Comparison of ENCODE assay signal across 9 cellular contexts in the genomic region with DNA sequence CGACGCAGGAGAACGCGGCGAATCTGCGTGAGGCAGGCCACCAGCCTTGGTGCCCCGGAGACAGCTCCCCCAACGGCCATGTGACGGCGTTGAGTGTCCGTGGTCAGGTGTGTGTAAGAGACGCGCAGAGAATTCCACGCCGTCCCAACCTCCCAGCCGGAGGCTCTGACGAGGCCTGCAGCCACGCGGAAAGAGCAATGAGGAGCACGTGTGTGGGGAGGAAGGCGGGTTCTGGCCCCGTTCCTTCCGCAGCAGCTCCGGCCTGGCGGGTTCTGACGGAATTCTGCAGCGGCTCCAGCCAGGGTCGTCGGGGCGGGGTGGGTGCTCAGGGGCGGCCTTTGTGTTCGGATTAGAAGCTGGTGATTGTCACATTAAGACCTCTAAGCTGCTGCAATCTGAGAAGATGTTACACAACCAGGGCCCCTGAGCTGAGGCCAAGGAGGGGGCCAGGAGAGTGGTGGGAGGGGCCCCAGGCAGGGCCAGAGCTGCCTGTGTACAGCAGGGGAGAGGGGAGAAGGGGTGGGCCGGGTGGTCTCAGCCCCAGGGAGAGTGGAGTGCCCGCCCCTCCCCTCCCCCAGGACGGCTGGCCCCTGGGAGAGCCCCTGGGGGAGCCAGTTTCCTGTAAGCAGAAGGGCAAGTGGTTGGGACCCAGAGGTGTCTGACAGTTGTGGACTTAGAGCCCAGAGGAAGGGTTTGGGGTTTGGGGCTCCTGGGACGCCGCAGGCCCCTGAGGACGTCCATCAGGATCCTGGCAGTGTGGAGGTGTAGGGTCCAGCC. TPM values are rescaled to one million over a fixed set of nuclear protein-coding genes. Genes with fewer than 3 reads are reported as not detected.
DNase-seq lines count a peak whose midpoint lies in the region; ATAC-seq and TF ChIP-seq lines count a peak whose summit lies in the region.
"Had no signal": no experiment of that assay in that cellular context is flagged by ENCODE, and none has a peak within 500 bp of the region (broad histone marks: within the 10 kb centered on the region; RNA-seq: fewer than 3 reads in every experiment).

No MANE protein-coding gene starts in this region.

- no peak overlapping the region for H3K9ac ChIP-seq in DND-41 (ENCODE audit: low read depth, low read length)

- DNase-seq in DND-41 (peak; percentile 2), NCI-H82 treated with DMSO at 0.1 percent for 48 hours (lab: John Stamatoyannopoulos, UW; ENCODE audit: unreplicated experiment) (peak; percentile 85), non-pigmented ciliary epithelial cell (ENCODE audit: low read depth) (peak; percentile 6), NCI-H524 treated with DMSO at 0.1 percent for 48 hours (lab: John Stamatoyannopoulos, UW) (no peak), KBM-7 (no peak), cerebellar nuclear complex (lab: John Stamatoyannopoulos, UW) (no peak)

- H2AFZ ChIP-seq in DND-41 (ENCODE audit: low read depth, low read length) = no peak overlapping the region

- H3K4me2 ChIP-seq in DND-41 (ENCODE audit: insufficient read depth, low read length) = no peak overlapping the region

- in situ Hi-C loops in KBM-7 (cut with MboI; ENCODE audit: low pct_unique_long_range_greater_than_20kb, low sequenced_read_pairs) = no loop called here

- no peaks in the 10 kb centered on the region; the same call in 1 of the 2 replicates for H3K36me3 ChIP-seq in DND-41 (ENCODE audit: insufficient read depth, low read length)

- ATAC-seq in DND-41 (ENCODE audit: insufficient read depth, low read depth) (no peak), esophagus mucosa (peak; percentile 3), GM19395 (IDR thresholded peaks at IDR 0.05; ENCODE audit: unreplicated experiment) (no peak)

- H3K4me1 ChIP-seq in DND-41 (ENCODE audit: insufficient read depth, low read length) = no peaks in the 10 kb centered on the region

- H4K20me1 ChIP-seq in DND-41 (ENCODE audit: insufficient read depth, low read length) = no peaks in the 10 kb centered on the region

- no peak overlapping the region for H3K4me3 ChIP-seq in DND-41 (ENCODE audit: low read depth in 1 of 2, low read length in 2 of 2)

- H3K27ac ChIP-seq in DND-41 (ENCODE audit: low read length) = no peak overlapping the region

- no peaks in the 10 kb centered on the region for H3K79me2 ChIP-seq in DND-41 (ENCODE audit: insufficient read depth, low read length)

- no peak for TF ChIP-seq CTCF in DND-41 (IDR thresholded peaks at IDR 0.05; ENCODE audit: borderline replicate concordance, extremely low read depth, low read length, poor library complexity, severe bottlenecking)

- H3K9me3 ChIP-seq in DND-41 (ENCODE audit: insufficient read depth, low read length, severe bottlenecking) = no peaks in the 10 kb centered on the region

- H3K27me3 ChIP-seq in DND-41 (ENCODE audit: insufficient read depth, low read length, poor library complexity) = no peaks in the 10 kb centered on the region

RNA-seq across cellular contexts. Expression of gene GAL3ST2, which starts 5.1 kb away (rescaled TPM):
- total RNA-seq in esophagus mucosa = not detected
- total RNA-seq: SK-MEL-5 had no signal

RNA-seq across cellular contexts. Expression of gene D2HGDH, which starts 37.0 kb away (rescaled TPM):
- total RNA-seq in esophagus mucosa = 20.1 TPM

RNA-seq across cellular contexts. Expression of gene NEU4, which starts 37.5 kb away (rescaled TPM):
- total RNA-seq in esophagus mucosa = not detected
- total RNA-seq: SK-MEL-5 had no signal

Comparison
In these comparisons a context has a peak if more than half of its experiments do, and no peak if none do; other contexts are left out.
1. DNase-seq: peak in DND-41 (single experiment), NCI-H82 treated with DMSO at 0.1 percent for 48 hours (single experiment) and non-pigmented ciliary epithelial cell (single experiment); none in NCI-H524 treated with DMSO at 0.1 percent for 48 hours (single experiment), KBM-7 (single experiment) and cerebellar nuclear complex (0 of 2).